ENCODE assay signal across 1 cellular context in the genomic region with DNA sequence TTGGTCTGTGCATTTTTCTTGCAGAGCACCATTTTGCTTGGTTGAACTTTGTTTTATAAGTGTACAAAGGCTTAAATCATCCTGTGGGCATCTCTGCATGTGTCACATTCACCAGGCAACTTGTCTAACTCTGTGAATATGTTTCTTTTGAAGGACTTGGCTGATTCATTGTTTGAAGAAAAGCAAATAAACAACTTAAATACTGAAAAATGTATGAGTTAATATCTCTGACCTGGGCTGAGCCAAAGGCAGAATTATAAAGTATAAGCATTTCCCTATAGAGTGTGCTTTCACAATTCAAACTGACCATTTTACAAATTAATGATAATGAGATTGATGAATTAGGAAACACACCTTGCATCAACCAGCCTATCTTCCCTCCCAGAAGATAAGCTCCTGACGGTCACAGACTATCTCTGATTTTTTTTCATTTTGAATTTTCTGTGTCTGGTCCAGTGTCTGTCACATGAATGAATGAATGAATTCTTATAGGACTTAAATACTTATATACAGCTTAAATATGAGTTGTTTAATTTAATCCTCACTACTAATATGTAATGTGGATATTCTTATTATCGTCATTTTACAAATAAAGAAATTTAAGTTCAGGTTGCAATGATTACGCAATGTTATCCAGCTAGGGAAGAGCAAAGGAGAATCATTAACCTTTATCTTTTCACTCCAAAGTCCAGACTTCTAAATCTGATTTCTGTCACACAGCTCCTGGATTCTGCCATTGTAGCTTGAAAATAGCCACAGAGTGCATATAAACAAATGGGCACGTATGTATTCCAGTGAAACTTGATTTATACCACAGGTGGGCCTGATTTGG.
TF ChIP-seq lines count a peak whose summit lies in the region.

No MANE protein-coding gene starts in this region.

TF ChIP-seq in H1, 55 proteins besides CTCF, POLR2A, EP300 and RAD21:
- peak; percentile 84 for TF ChIP-seq CEBPB (IDR thresholded peaks at IDR 0.05; ENCODE audit: low read depth, low read length)
- TF ChIP-seq SP2 (IDR thresholded peaks at IDR 0.05; ENCODE audit: low read length): no peak
- no peak for TF ChIP-seq JUND (IDR thresholded peaks at IDR 0.05; ENCODE audit: low read length)
TF ChIP-seq in H1: peak in this region for 1.
